ENCODE assay signal across 9 cellular contexts in the genomic region with DNA sequence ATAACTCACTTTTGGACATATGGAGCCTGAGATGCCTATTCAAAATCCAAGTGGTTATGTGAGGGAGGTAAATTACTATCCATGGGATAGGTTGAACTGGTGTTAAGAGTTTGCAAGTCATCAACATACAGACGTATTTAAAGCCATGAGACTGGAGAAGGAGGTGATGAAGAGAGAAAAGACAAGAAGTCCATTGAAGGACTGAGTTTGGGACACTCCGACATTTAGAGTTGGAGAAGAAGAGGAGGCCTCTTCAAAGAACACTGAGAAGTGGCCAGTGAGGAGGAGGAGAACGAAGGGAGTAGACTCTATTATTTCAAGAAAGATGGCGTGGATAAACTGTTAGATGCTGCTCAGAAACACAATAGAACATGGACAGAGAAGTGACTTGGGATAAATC. TPM values are rescaled to one million over a fixed set of nuclear protein-coding genes. Genes with fewer than 3 reads are reported as not detected.
"Had no signal": no experiment of that assay in that cellular context is flagged by ENCODE, and none has a peak within 500 bp of the region (broad histone marks: within the 10 kb centered on the region; RNA-seq: fewer than 3 reads in every experiment).

CNGA2 (plus strand) TSS at position 301 of the 400 bp plus-strand sequence. CDS start 3,738 bp downstream, outside the sequence.

- DNase-seq: GDM1, GF-D8 had no signal

- H3K4me3 ChIP-seq: GM12878 had no signal

- ATAC-seq: GM12878 had no signal

- FAIRE-seq: G401.6, GM12878, GM12891, GM12892, GM18507, GM19239 had no signal

RNA-seq across cellular contexts. Expression of gene CNGA2, which starts in this region (rescaled TPM):
- total RNA-seq: G401, GM12878 had no signal
- polyA plus RNA-seq: GM12878 had no signal
